33 cellular contexts compared by ENCODE assay signal in genomic region chr2:30765876-30766470, GRCh38. TPM values are rescaled to one million over a fixed set of nuclear protein-coding genes. Genes with fewer than 3 reads are reported as not detected.
"Had no signal": no experiment of that assay in that cellular context is flagged by ENCODE, and none has a peak within 500 bp of the region (broad histone marks: within the 10 kb centered on the region; RNA-seq: fewer than 3 reads in every experiment).

No MANE protein-coding gene starts in this region.

- H3K4me3 Mint-ChIP-seq: activated CD4-positive, alpha-beta memory T cell treated with anti-CD3 and anti-CD28 coated beads, Interleukin-2, amount 10 ng/mL, durations not matched to agents 7 days and 5 days; activated CD4-positive, alpha-beta T cell treated with anti-CD3 and anti-CD28 coated beads, Interleukin-2, amount 10 ng/mL, durations not matched to agents 7 days and 5 days; activated CD8-positive, alpha-beta memory T cell treated with anti-CD3 and anti-CD28 coated beads, Interleukin-2, amount 10 ng/mL, durations not matched to agents 7 days and 5 days; activated naive CD4-positive, alpha-beta T cell treated with anti-CD3 and anti-CD28 coated beads, Interleukin-2, amount 10 ng/mL, durations not matched to agents 7 days and 5 days; nephron; T-helper 17 cell; type B pancreatic cell had no signal

- H3K9ac ChIP-seq: parathyroid adenoma had no signal

- H3K9me3 ChIP-seq: breast epithelium, esophagus muscularis mucosa, lower lobe of right lung, mucosa of descending colon, right atrium auricular region, uterus had no signal

- H3K36me3 Mint-ChIP-seq: activated CD8-positive, alpha-beta memory T cell treated with anti-CD3 and anti-CD28 coated beads, Interleukin-2, amount 10 ng/mL, durations not matched to agents 7 days and 5 days; activated naive CD4-positive, alpha-beta T cell treated with anti-CD3 and anti-CD28 coated beads, Interleukin-2, amount 10 ng/mL, durations not matched to agents 7 days and 5 days; type B pancreatic cell had no signal

- H3K27ac Mint-ChIP-seq: activated CD4-positive, alpha-beta memory T cell treated with anti-CD3 and anti-CD28 coated beads, Interleukin-2, amount 10 ng/mL, durations not matched to agents 7 days and 5 days; activated CD4-positive, alpha-beta T cell treated with anti-CD3 and anti-CD28 coated beads, Interleukin-2, amount 10 ng/mL, durations not matched to agents 7 days and 5 days; activated CD8-positive, alpha-beta memory T cell treated with anti-CD3 and anti-CD28 coated beads, Interleukin-2, amount 10 ng/mL, durations not matched to agents 7 days and 5 days; activated naive CD4-positive, alpha-beta T cell treated with anti-CD3 and anti-CD28 coated beads, Interleukin-2, amount 10 ng/mL, durations not matched to agents 7 days and 5 days; nephron; T-helper 17 cell; type B pancreatic cell had no signal

- H3K36me3 ChIP-seq: breast epithelium, esophagus muscularis mucosa, lower lobe of right lung, right atrium auricular region, uterus, WERI-Rb-1 had no signal

- H3K4me1 Mint-ChIP-seq: activated CD4-positive, alpha-beta memory T cell treated with anti-CD3 and anti-CD28 coated beads, Interleukin-2, amount 10 ng/mL, durations not matched to agents 7 days and 5 days; activated CD4-positive, alpha-beta T cell treated with anti-CD3 and anti-CD28 coated beads, Interleukin-2, amount 10 ng/mL, durations not matched to agents 7 days and 5 days; activated CD8-positive, alpha-beta memory T cell treated with anti-CD3 and anti-CD28 coated beads, Interleukin-2, amount 10 ng/mL, durations not matched to agents 7 days and 5 days; nephron had no signal

- H3K4me3 ChIP-seq: breast epithelium, esophagus muscularis mucosa, lower lobe of right lung, mucosa of descending colon, right atrium auricular region, smooth muscle cell, uterus had no signal

- H3K4me2 ChIP-seq: smooth muscle cell had no signal

- H2AFZ ChIP-seq: parathyroid adenoma had no signal

- H3K4me1 ChIP-seq: breast epithelium, esophagus muscularis mucosa, foreskin keratinocyte, lower lobe of right lung, parathyroid adenoma, right atrium auricular region, uterus had no signal

- H3K27me3 ChIP-seq: breast epithelium, right atrium auricular region, uterus had no signal

- H3K9me3 Mint-ChIP-seq: activated CD4-positive, alpha-beta memory T cell treated with anti-CD3 and anti-CD28 coated beads, Interleukin-2, amount 10 ng/mL, durations not matched to agents 7 days and 5 days; activated CD4-positive, alpha-beta T cell treated with anti-CD3 and anti-CD28 coated beads, Interleukin-2, amount 10 ng/mL, durations not matched to agents 7 days and 5 days; activated naive CD4-positive, alpha-beta T cell treated with anti-CD3 and anti-CD28 coated beads, Interleukin-2, amount 10 ng/mL, durations not matched to agents 7 days and 5 days; nephron; type B pancreatic cell had no signal

- DNase-seq: activated CD4-positive, alpha-beta memory T cell treated with anti-CD3 and anti-CD28 coated beads, Interleukin-2, amount 10 ng/mL, durations not matched to agents 7 days and 5 days; activated CD4-positive, alpha-beta T cell treated with anti-CD3 and anti-CD28 coated beads for 1 hour; activated CD4-positive, alpha-beta T cell treated with anti-CD3 and anti-CD28 coated beads, Interleukin-2, amount 10 ng/mL, durations not matched to agents 7 days and 5 days; activated CD8-positive, alpha-beta memory T cell treated with anti-CD3 and anti-CD28 coated beads, Interleukin-2, amount 10 ng/mL, durations not matched to agents 7 days and 5 days; activated effector memory CD4-positive, alpha-beta T cell treated with Interleukin-2 at 50 U/mL for 16 hours; activated naive CD4-positive, alpha-beta T cell treated with anti-CD3 and anti-CD28 coated beads, Interleukin-2, amount 10 ng/mL, durations not matched to agents 7 days and 5 days; central memory CD4-positive, alpha-beta T cell; foreskin keratinocyte; kidney glomerular epithelial cell; lower lobe of right lung; mesendoderm; mucosa of descending colon; nucleus accumbens; stimulated activated CD4-positive, alpha-beta T cell treated with anti-CD3 and anti-CD28 coated beads, Interleukin-15, amount 100 ng/mL, for 24 hours; stimulated activated CD4-positive, alpha-beta T cell treated with anti-CD3 and anti-CD28 coated beads, Interleukin-2, amount 100 ng/mL, for 24 hours; stimulated activated naive CD4-positive, alpha-beta T cell treated with Interleukin-2 at 50 U/mL for 16 hours; substantia nigra; SW 1271; T-helper 17 cell; T1000; uterus; WERI-Rb-1 had no signal

- ATAC-seq: activated CD8-positive, alpha-beta memory T cell treated with anti-CD3 and anti-CD28 coated beads, Interleukin-2, amount 10 ng/mL, durations not matched to agents 7 days and 5 days; foreskin keratinocyte; left lobe of liver; lower lobe of right lung; mucosa of descending colon; T-helper 17 cell had no signal

- H3K27ac ChIP-seq: breast epithelium, esophagus muscularis mucosa, foreskin keratinocyte, lower lobe of right lung, parathyroid adenoma, right atrium auricular region, uterus, WERI-Rb-1 had no signal

- H3K79me2 ChIP-seq: parathyroid adenoma had no signal

- H3K27me3 Mint-ChIP-seq: activated CD4-positive, alpha-beta T cell treated with anti-CD3 and anti-CD28 coated beads, Interleukin-2, amount 10 ng/mL, durations not matched to agents 7 days and 5 days had no signal

RNA-seq across cellular contexts. Expression of gene CAPN13, which starts 41.3 kb away (rescaled TPM):
- total RNA-seq: activated CD4-positive, alpha-beta memory T cell treated with anti-CD3 and anti-CD28 coated beads, Interleukin-2, amount 10 ng/mL, durations not matched to agents 7 days and 5 days; activated CD4-positive, alpha-beta T cell treated with anti-CD3 and anti-CD28 coated beads, Interleukin-2, amount 10 ng/mL, durations not matched to agents 7 days and 5 days; activated CD8-positive, alpha-beta memory T cell treated with anti-CD3 and anti-CD28 coated beads, Interleukin-2, amount 10 ng/mL, durations not matched to agents 7 days and 5 days; esophagus muscularis mucosa; foreskin keratinocyte; glomerular endothelial cell; myocyte; pulmonary artery endothelial cell; right atrium auricular region; T-helper 17 cell had no signal
- polyA plus RNA-seq: foreskin keratinocyte had no signal
